11 cellular contexts compared by ENCODE assay signal in genomic region chr1:156246241-156246761, GRCh38. TPM values are rescaled to one million over a fixed set of nuclear protein-coding genes. Genes with fewer than 3 reads are reported as not detected.
DNase-seq lines count a peak whose midpoint lies in the region; ATAC-seq, FAIRE-seq and TF ChIP-seq lines count a peak whose summit lies in the region.
"Had no signal": no experiment of that assay in that cellular context is flagged by ENCODE, and none has a peak within 500 bp of the region (broad histone marks: within the 10 kb centered on the region; RNA-seq: fewer than 3 reads in every experiment).

No MANE protein-coding gene starts in this region.

- no peak overlapping the region for H3K27ac ChIP-seq in MM.1S (ENCODE audit: low read length)
- peak overlapping the region; percentile 97 for H3K27ac ChIP-seq in caudate nucleus (ENCODE audit: low read depth, low read length)
- H3K27ac ChIP-seq in rectal smooth muscle tissue (ENCODE audit: low read depth, low read length): no peak overlapping the region
- no peak overlapping the region for H3K27ac ChIP-seq in small intestine (ENCODE audit: low read depth in 1 of 2, low read length in 1 of 2)

- CTCF ChIA-PET in activated CD4-positive, alpha-beta T cell treated with anti-CD3 and anti-CD28 coated beads for 36 hours (lab: Charles Lee): interaction anchor here (0.6 to 1.3 kb wide), 3 partner anchors 21 to 118 kb away, joined by 3 to 4 read pairs (median 4); no protein-coding TSS in a partner anchor

- H3K4me3 ChIP-seq in MM.1S (ENCODE audit: low read length) (no peak overlapping the region; the same call in 1 of the 2 replicates), rectal smooth muscle tissue (ENCODE audit: low read length) (peak overlapping the region; percentile 48), small intestine (ENCODE audit: low read depth in 1 of 2, low read length in 2 of 2) (no peak overlapping the region)
- H3K4me3 ChIP-seq: smooth muscle cell had no signal

- H4K20me1 ChIP-seq in MM.1S (ENCODE audit: insufficient read depth, low read length): no peaks in the 10 kb centered on the region

- FAIRE-seq in small intestine (lab: Jason Lieb, UNC): no peak

- H3K9me3 ChIP-seq in MM.1S (replicated peaks; ENCODE audit: insufficient read depth, low read length): no peaks in the 10 kb centered on the region
- no peaks in the 10 kb centered on the region for H3K9me3 ChIP-seq in small intestine (ENCODE audit: control insufficient read depth, low read depth)
- H3K9me3 ChIP-seq: gastroesophageal sphincter had no signal

- H3K4me1 ChIP-seq in MM.1S (ENCODE audit: low read length) (peaks cover 7% of the 10 kb centered on the region; the same call in 1 of the 2 replicates), rectal smooth muscle tissue (ENCODE audit: control insufficient read depth, insufficient read depth, low read length) (peaks cover 3% of the 10 kb centered on the region), small intestine (ENCODE audit: control insufficient read depth in 2 of 2, insufficient read depth in 1 of 2, low read depth in 1 of 2, low read length in 1 of 2) (no peaks in the 10 kb centered on the region)

- no peaks in the 10 kb centered on the region for H3K27me3 ChIP-seq in MM.1S (replicated peaks; ENCODE audit: insufficient read depth, low read length)
- peaks cover 21% of the 10 kb centered on the region for H3K27me3 ChIP-seq in rectal smooth muscle tissue (ENCODE audit: control insufficient read depth, insufficient read depth, low read length)
- peaks cover 0 to 6% of the 10 kb centered on the region in 2 donors for H3K27me3 ChIP-seq in small intestine (ENCODE audit: control insufficient read depth in 2 of 2, insufficient read depth in 2 of 2, low read length in 2 of 2)

- H3K79me2 ChIP-seq in MM.1S (ENCODE audit: low read length): no peaks in the 10 kb centered on the region

- 36 to 50% (median 38%) methylated on average over 10 of the region's 10 CpGs for WGBS in small intestine, 3 donors

- peak overlapping the region; percentile 25 for H3K27ac Mint-ChIP-seq in activated CD4-positive, alpha-beta T cell treated with anti-CD3 and anti-CD28 coated beads for 36 hours

- no peak for ATAC-seq in activated CD4-positive, alpha-beta T cell treated with anti-CD3 and anti-CD28 coated beads for 36 hours
- no peak for ATAC-seq in HG03378 (IDR thresholded peaks at IDR 0.05; ENCODE audit: unreplicated experiment)
- ATAC-seq: gastroesophageal sphincter had no signal

- H3K9me2 ChIP-seq in MM.1S (replicated peaks; ENCODE audit: insufficient read depth, low read length): no peaks in the 10 kb centered on the region

- peaks cover 20% of the 10 kb centered on the region; the same call in 1 of the 2 replicates for H3F3A ChIP-seq in MM.1S (ENCODE audit: insufficient read depth, low read length)

- H3K4me3 Mint-ChIP-seq in activated CD4-positive, alpha-beta T cell treated with anti-CD3 and anti-CD28 coated beads for 36 hours: no peak overlapping the region

- peaks cover 9% of the 10 kb centered on the region for H3K36me3 Mint-ChIP-seq in activated CD4-positive, alpha-beta T cell treated with anti-CD3 and anti-CD28 coated beads for 36 hours (ENCODE audit: low read depth)

- intact Hi-C loops in activated CD4-positive, alpha-beta T cell treated with anti-CD3 and anti-CD28 coated beads for 36 hours (cut with DNase I, micrococcal nuclease): no loop called here

- TF ChIP-seq CTCF in MM.1S (IDR thresholded peaks at IDR 0.05; ENCODE audit: low read length): no peak

- H2AFZ ChIP-seq in MM.1S (ENCODE audit: low read length): peak overlapping the region; percentile 12; the same call in 1 of the 2 replicates

- DNase-seq in activated CD4-positive, alpha-beta T cell treated with anti-CD3 and anti-CD28 coated beads for 36 hours: no peak
- no peak for DNase-seq in activated CD4-positive, alpha-beta T cell treated with anti-CD3 and anti-CD28 coated beads, Interleukin-2, amount 50 U/mL, for 4 hours
- DNase-seq in MM.1S: no peak
- no peak for DNase-seq in caudate nucleus (lab: John Stamatoyannopoulos, UW)
- no peak for DNase-seq in AG08395 (ENCODE audit: low spot score)
- no peak for DNase-seq in small intestine
- DNase-seq: NCI-H1694 had no signal

- H3K9ac ChIP-seq in MM.1S (ENCODE audit: low read length): no peak overlapping the region
- H3K9ac ChIP-seq in rectal smooth muscle tissue (ENCODE audit: low read length): no peak overlapping the region

- H3K4me2 ChIP-seq in MM.1S (ENCODE audit: low read depth, low read length): peak overlapping the region; percentile 57; the same call in 1 of the 2 replicates
- H3K4me2 ChIP-seq: smooth muscle cell had no signal

- H3K9me3 Mint-ChIP-seq in activated CD4-positive, alpha-beta T cell treated with anti-CD3 and anti-CD28 coated beads for 36 hours (ENCODE audit: low read depth): no peaks in the 10 kb centered on the region

- POLR2A ChIA-PET in activated CD4-positive, alpha-beta T cell treated with anti-CD3 and anti-CD28 coated beads for 36 hours (lab: Charles Lee): interaction anchor here (0.6 to 1.2 kb wide), 5 partner anchors 20 to 162 kb away, joined by 3 to 4 read pairs (median 3); no protein-coding TSS in a partner anchor

- 0 out of 2 replicates have a peak, but pooled peaks cover 5% of the 10 kb centered on the region for H3K36me3 ChIP-seq in MM.1S (replicated peaks; ENCODE audit: insufficient read depth, low read length)
- peaks cover 17% of the 10 kb centered on the region for H3K36me3 ChIP-seq in rectal smooth muscle tissue (ENCODE audit: control insufficient read depth, insufficient read depth, low read length)
- H3K36me3 ChIP-seq in small intestine (ENCODE audit: control insufficient read depth in 2 of 2, insufficient read depth in 2 of 2, low read length in 2 of 2): peaks cover 10 to 13% of the 10 kb centered on the region in 2 donors

- H3K27me3 Mint-ChIP-seq in activated CD4-positive, alpha-beta T cell treated with anti-CD3 and anti-CD28 coated beads for 36 hours: peaks cover 4% of the 10 kb centered on the region

- H3K4me1 Mint-ChIP-seq in activated CD4-positive, alpha-beta T cell treated with anti-CD3 and anti-CD28 coated beads for 36 hours: peaks cover 11% of the 10 kb centered on the region

RNA-seq across cellular contexts. Expression of gene PAQR6, which starts 1.6 kb away (rescaled TPM):
- total RNA-seq in activated CD4-positive, alpha-beta T cell treated with anti-CD3 and anti-CD28 coated beads for 36 hours: 1 to 10 TPM; 4.7 to 5.7 TPM
- 1 to 10 TPM; 3.0 to 8.7 (median 4.6) TPM for polyA plus RNA-seq in small intestine

RNA-seq across cellular contexts. Expression of gene BGLAP, which starts 4.3 kb away (rescaled TPM):
- 1 to 10 TPM; 2.1 to 2.4 TPM for total RNA-seq in activated CD4-positive, alpha-beta T cell treated with anti-CD3 and anti-CD28 coated beads for 36 hours
- under 1 TPM in 1 of 3 donors, not detected in 2; 0.48 TPM for polyA plus RNA-seq in small intestine

RNA-seq across cellular contexts. Expression of gene PMF1, which starts 33.5 kb away (rescaled TPM):
- 100 to 1,000 TPM; 108 to 117 TPM for total RNA-seq in activated CD4-positive, alpha-beta T cell treated with anti-CD3 and anti-CD28 coated beads for 36 hours
- polyA plus RNA-seq in small intestine: 10 to 100 TPM; 53.5 to 65.9 (median 60.0) TPM

RNA-seq across cellular contexts. Expression of gene SMG5, which starts 36.3 kb away (rescaled TPM):
- 10 to 100 TPM; 61.7 to 64.6 TPM for total RNA-seq in activated CD4-positive, alpha-beta T cell treated with anti-CD3 and anti-CD28 coated beads for 36 hours
- 10 to 100 TPM; 30.0 to 57.0 (median 33.0) TPM for polyA plus RNA-seq in small intestine

RNA-seq across cellular contexts. Expression of gene TMEM79, which starts 37.8 kb away (rescaled TPM):
- 10 to 100 TPM; 10.2 to 10.5 TPM for total RNA-seq in activated CD4-positive, alpha-beta T cell treated with anti-CD3 and anti-CD28 coated beads for 36 hours
- polyA plus RNA-seq in small intestine: 1 to 10 TPM; 2.2 to 4.7 (median 4.6) TPM
